In the genomic region with DNA sequence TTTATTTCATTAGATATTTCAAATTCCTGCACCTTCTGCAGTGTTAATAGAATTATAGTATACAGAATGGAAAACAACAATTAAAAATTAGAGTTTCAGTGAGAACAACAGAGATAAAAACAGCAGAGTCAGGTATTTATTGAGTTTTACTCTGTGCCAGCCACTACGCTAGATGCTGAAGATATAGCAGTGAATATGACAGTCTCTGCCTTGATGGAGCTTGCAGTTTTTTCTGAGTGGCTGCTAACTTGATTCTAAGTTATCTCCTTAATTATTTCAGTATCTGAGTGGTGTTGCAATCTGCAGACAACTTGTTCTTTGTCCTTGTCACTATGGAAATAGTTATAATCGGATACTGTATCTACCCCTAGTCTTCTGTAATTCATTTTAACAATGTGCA, we compare ENCODE assay signal across 8 cellular contexts.
"Had no signal": no experiment of that assay in that cellular context is flagged by ENCODE, and none has a peak within 500 bp of the region (broad histone marks: within the 10 kb centered on the region; RNA-seq: fewer than 3 reads in every experiment).

No MANE protein-coding gene starts in this region.

- H3K27ac ChIP-seq: HL-60 had no signal

- H3K36me3 ChIP-seq: HAP-1 had no signal

- H3K9me3 ChIP-seq: HAP-1 had no signal

- H2AFZ ChIP-seq: GM23248 had no signal

- H3K4me1 ChIP-seq: HAP-1 had no signal

- ATAC-seq: HCT116, HepG2 had no signal

- DNase-seq: GM23248, GOT3, H7, HFFc6 had no signal

- H3K4me3 ChIP-seq: GM23248, HAP-1 had no signal

- H3K9ac ChIP-seq: GM23248 had no signal
